Comparison of ENCODE assay signal across 17 cellular contexts in the genomic region with DNA sequence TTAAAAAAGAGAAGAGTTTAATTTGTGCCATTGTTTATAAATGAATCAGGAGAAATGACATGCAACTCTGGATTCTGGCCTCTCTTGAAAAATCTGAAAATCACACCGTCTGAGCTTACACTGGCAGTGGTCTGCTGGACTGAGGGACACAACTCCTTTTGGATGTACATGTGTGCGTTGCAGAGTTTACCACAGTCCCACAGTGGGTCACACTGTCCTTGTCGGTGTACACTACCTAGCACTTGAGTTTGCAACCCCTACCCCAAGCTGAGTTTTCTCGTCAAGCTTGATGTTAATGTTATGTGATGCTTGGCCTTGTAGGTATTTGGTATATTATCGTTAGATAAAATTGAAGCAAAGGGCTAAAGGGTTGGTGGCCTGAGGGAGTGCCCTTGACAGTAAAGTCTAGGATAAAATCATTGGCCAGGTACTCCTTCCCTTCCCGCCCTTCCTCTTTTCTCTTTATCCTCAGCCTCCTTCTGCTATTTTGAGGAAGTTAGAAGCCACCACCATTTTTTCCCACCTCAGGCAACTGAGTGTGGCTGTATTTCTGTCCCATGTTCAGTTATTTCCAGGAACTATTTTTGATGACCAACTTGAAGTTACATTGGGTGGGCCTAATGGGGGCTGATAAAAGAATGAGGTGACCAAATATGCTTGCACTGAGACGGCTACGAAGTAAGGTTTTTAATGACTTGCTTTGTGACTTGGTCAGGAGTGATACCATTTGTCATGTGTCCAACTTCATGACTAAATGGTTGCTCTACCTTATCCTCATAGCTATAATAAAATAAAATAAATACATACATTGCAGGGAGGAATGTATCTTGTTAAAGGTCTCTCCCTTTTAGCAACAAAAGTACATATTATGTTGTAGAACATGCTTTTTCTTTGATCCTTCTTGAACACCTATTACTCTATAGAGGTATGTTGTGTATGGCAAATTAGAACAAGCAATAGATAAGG. TPM values are rescaled to one million over a fixed set of nuclear protein-coding genes. Genes with fewer than 3 reads are reported as not detected.
DNase-seq lines count a peak whose midpoint lies in the region; ATAC-seq, FAIRE-seq and TF ChIP-seq lines count a peak whose summit lies in the region.
"Had no signal": no experiment of that assay in that cellular context is flagged by ENCODE, and none has a peak within 500 bp of the region (broad histone marks: within the 10 kb centered on the region; RNA-seq: fewer than 3 reads in every experiment).

No MANE protein-coding gene starts in this region.

- H3K27ac Mint-ChIP-seq in activated naive CD4-positive, alpha-beta T cell treated with anti-CD3 and anti-CD28 coated beads for 36 hours = peak overlapping the region; percentile 97
- peak overlapping the region; percentile 69 for H3K27ac Mint-ChIP-seq in stimulated activated naive B cell treated with anti-CD40 and anti-IgM and Interleukin-4, amounts not matched to agents 10 μg/mL and 1 μg/mL and 100 μg/mL, for 72 hours

- DNase-seq in activated naive CD4-positive, alpha-beta T cell treated with anti-CD3 and anti-CD28 coated beads for 36 hours = no peak
- DNase-seq in activated naive CD4-positive, alpha-beta T cell (lab: John Stamatoyannopoulos, UW) = no peak
- DNase-seq in SJSA1 (ENCODE audit: low read depth in 1 of 2, low spot score in 2 of 2) (no peak), GM12878 (ENCODE audit: low read depth, low spot score) (no peak), hepatic stellate cell (ENCODE audit: low spot score) (no peak), left cardiac atrium (no peak)
- no peak for DNase-seq in stimulated activated naive B cell treated with anti-CD40 and anti-IgM and Interleukin-4, amounts not matched to agents 10 μg/mL and 1 μg/mL and 100 μg/mL, for 72 hours
- DNase-seq: activated CD4-positive, alpha-beta T cell treated with anti-CD3 and anti-CD28 coated beads for 1 hour; activated naive CD8-positive, alpha-beta T cell treated with anti-CD3 and anti-CD28 coated beads, Interleukin-2, amount 10 ng/mL, durations not matched to agents 7 days and 5 days; DMS79; H7; mammary epithelial cell; NCI-H1105 treated with DMSO at 0.1 percent for 48 hours; NCI-H446 had no signal

- peaks cover 63% of the 10 kb centered on the region for H3K4me1 ChIP-seq in SJSA1 (replicated peaks)
- peaks cover 68% of the 10 kb centered on the region for H3K4me1 ChIP-seq in GM12878 (ENCODE audit: control insufficient read depth, insufficient read depth, low read length)

- intact Hi-C loops in activated naive CD4-positive, alpha-beta T cell treated with anti-CD3 and anti-CD28 coated beads for 36 hours (cut with micrococcal nuclease) = no loop called here
- intact Hi-C loops in GM12878 (cut with micrococcal nuclease; ENCODE audit: unreplicated experiment) = no loop called here
- intact Hi-C loops in left cardiac atrium (cut with DNase I) = loop anchor here in 1 of 2 donors (5.0 kb wide), 1 partner anchor 40 kb away; no protein-coding TSS in a partner anchor

- no peak for FAIRE-seq in GM12878 (lab: Jason Lieb, UNC)

- no peak for TF ChIP-seq RAD21 in GM12878 (IDR thresholded peaks at IDR 0.05; ENCODE audit: insufficient read depth, low read depth, low read length)

- no peak for TF ChIP-seq POLR2A in GM12878 (IDR thresholded peaks at IDR 0.05; ENCODE audit: low read depth, low read length)

- no peaks in the 10 kb centered on the region for H4K20me1 ChIP-seq in GM12878 (ENCODE audit: control insufficient read depth, insufficient read depth)

- 87% methylated on average over 8 of the region's 8 CpGs for WGBS in GM12878 (ENCODE audit: insufficient coverage, insufficient replicate concordance, low lambda C conversion rate, missing lambda C conversion rate)

- H3K4me3 ChIP-seq in SJSA1 (no peak overlapping the region), GM12878 (no peak overlapping the region)
- H3K4me3 ChIP-seq: coronary artery had no signal

- H3K79me2 ChIP-seq in GM12878 (ENCODE audit: control insufficient read depth, insufficient read depth, low read length) = peaks cover 97% of the 10 kb centered on the region

- H3K4me1 Mint-ChIP-seq in activated naive CD4-positive, alpha-beta T cell treated with anti-CD3 and anti-CD28 coated beads for 36 hours (ENCODE audit: low read depth) = peaks cover 67% of the 10 kb centered on the region
- peaks cover 50 to 65% of the 10 kb centered on the region in 2 donors for H3K4me1 Mint-ChIP-seq in stimulated activated naive B cell treated with anti-CD40 and anti-IgM and Interleukin-4, amounts not matched to agents 10 μg/mL and 1 μg/mL and 100 μg/mL, for 72 hours

- POLR2A ChIA-PET in GM12878 (lab: Charles Lee) = interaction anchor here (0.8 to 4.9 kb wide), 4 partner anchors 9 to 20 kb away, joined by 3 to 56 read pairs (median 8); a partner anchor contains a TSS

- no peaks in the 10 kb centered on the region for H3K27me3 Mint-ChIP-seq in activated naive CD4-positive, alpha-beta T cell treated with anti-CD3 and anti-CD28 coated beads for 36 hours (ENCODE audit: low read depth)
- no peaks in the 10 kb centered on the region for H3K27me3 Mint-ChIP-seq in stimulated activated naive B cell treated with anti-CD40 and anti-IgM and Interleukin-4, amounts not matched to agents 10 μg/mL and 1 μg/mL and 100 μg/mL, for 72 hours
- H3K27me3 Mint-ChIP-seq: activated naive CD8-positive, alpha-beta T cell treated with anti-CD3 and anti-CD28 coated beads, Interleukin-2, amount 10 ng/mL, durations not matched to agents 7 days and 5 days had no signal

- H3K4me2 ChIP-seq in GM12878 (ENCODE audit: control insufficient read depth, insufficient read depth) = peak overlapping the region; percentile 14; the same call in 1 of the 2 replicates

- H2AFZ ChIP-seq in GM12878 (ENCODE audit: control insufficient read depth, low read depth, low read length) = no peak overlapping the region
- H2AFZ ChIP-seq: parathyroid adenoma had no signal

- CTCF ChIA-PET in activated naive CD4-positive, alpha-beta T cell treated with anti-CD3 and anti-CD28 coated beads for 36 hours (lab: Charles Lee) = interaction anchor here (1.2 kb wide), 1 partner anchor 54 kb away, joined by 5 read pairs; no protein-coding TSS in a partner anchor
- CTCF ChIA-PET in GM12878 (lab: Yijun Ruan, JAX) = interaction anchor here (1.7 to 2.1 kb wide), 4 partner anchors 9 to 54 kb away, joined by 4 to 8 read pairs (median 6); no protein-coding TSS in a partner anchor

- SMC1A ChIA-PET in GM12878 (lab: Charles Lee; ENCODE audit: uncharacterized antibody, unreplicated experiment) = interaction anchor here (73.1 to 95.1 kb wide), 2 partner anchors 13 to 24 kb away, joined by 2799 read pairs; a partner anchor contains a TSS

- in situ Hi-C loops in GM12878 (cut with MboI) = loop anchor here (25.0 kb wide), 1 partner anchor 835 kb away; no protein-coding TSS in a partner anchor

- BruUV-seq in GM12878 (replicated peaks; lab: Mats Ljungman, UMichigan) = no TSS peak

- no peak overlapping the region for H3K9ac ChIP-seq in GM12878 (ENCODE audit: control insufficient read depth, insufficient read depth, low read length)
- H3K9ac ChIP-seq: parathyroid adenoma had no signal

- H3K36me3 Mint-ChIP-seq in activated naive CD4-positive, alpha-beta T cell treated with anti-CD3 and anti-CD28 coated beads for 36 hours (ENCODE audit: low read depth) = peaks cover 34% of the 10 kb centered on the region
- H3K36me3 Mint-ChIP-seq in stimulated activated naive B cell treated with anti-CD40 and anti-IgM and Interleukin-4, amounts not matched to agents 10 μg/mL and 1 μg/mL and 100 μg/mL, for 72 hours = peaks cover 38 to 43% of the 10 kb centered on the region in 2 donors

- RAD21 ChIA-PET in GM12878 (lab: Charles Lee; ENCODE audit: unreplicated experiment) = interaction anchor here (1.1 to 12.9 kb wide), 3 partner anchors 9 to 48 kb away, joined by 4 to 167 read pairs (median 40); no protein-coding TSS in a partner anchor

- H3K4me3 Mint-ChIP-seq in activated naive CD4-positive, alpha-beta T cell treated with anti-CD3 and anti-CD28 coated beads for 36 hours = no peak overlapping the region
- H3K4me3 Mint-ChIP-seq in stimulated activated naive B cell treated with anti-CD40 and anti-IgM and Interleukin-4, amounts not matched to agents 10 μg/mL and 1 μg/mL and 100 μg/mL, for 72 hours = no peak overlapping the region

- ATAC-seq in GM12878 (no peak), left cardiac atrium (no peak), HG02852 (IDR thresholded peaks at IDR 0.05; ENCODE audit: unreplicated experiment) (no peak)
- no peak for ATAC-seq in stimulated activated naive B cell treated with anti-CD40 and anti-IgM and Interleukin-4, amounts not matched to agents 10 μg/mL and 1 μg/mL and 100 μg/mL, for 72 hours (replicated peaks)

- H3K36me3 ChIP-seq in SJSA1 (peaks cover 27% of the 10 kb centered on the region), GM12878 (ENCODE audit: control insufficient read depth in 2 of 2, insufficient read depth in 2 of 2, low read length in 1 of 2) (peaks cover 0 to 8% of the 10 kb centered on the region in 2 experiments; a peak in 2 of 4 replicates)

- H3K9me3 Mint-ChIP-seq in activated naive CD4-positive, alpha-beta T cell treated with anti-CD3 and anti-CD28 coated beads for 36 hours = no peaks in the 10 kb centered on the region
- no peaks in the 10 kb centered on the region for H3K9me3 Mint-ChIP-seq in stimulated activated naive B cell treated with anti-CD40 and anti-IgM and Interleukin-4, amounts not matched to agents 10 μg/mL and 1 μg/mL and 100 μg/mL, for 72 hours
- H3K9me3 Mint-ChIP-seq: activated naive CD8-positive, alpha-beta T cell treated with anti-CD3 and anti-CD28 coated beads, Interleukin-2, amount 10 ng/mL, durations not matched to agents 7 days and 5 days had no signal

- no peaks in the 10 kb centered on the region for H3K9me3 ChIP-seq in SJSA1 (replicated peaks)
- H3K9me3 ChIP-seq in GM12878 (replicated peaks; ENCODE audit: control insufficient read depth, insufficient read depth, low read length) = no peaks in the 10 kb centered on the region

- TF ChIP-seq CTCF in GM12878 (IDR thresholded peaks at IDR 0.05 in 2 of 3, conservative IDR thresholded peaks at IDR 0.05 in 1 of 3; ENCODE audit: control insufficient read depth in 2 of 3, extremely low read depth in 1 of 3, insufficient read depth in 1 of 3, low read depth in 3 of 3, low read length in 3 of 3) = no peak

- H3K27ac ChIP-seq in SJSA1 = peak overlapping the region; percentile 78
- H3K27ac ChIP-seq in GM12878 (ENCODE audit: control insufficient read depth, insufficient read depth) = no peak overlapping the region
- H3K27ac ChIP-seq: coronary artery, parathyroid adenoma had no signal

- TF ChIP-seq EP300 in GM12878 (IDR thresholded peaks at IDR 0.05; ENCODE audit: borderline replicate concordance in 1 of 2, control insufficient read depth in 1 of 2, low read depth in 2 of 2, low read length in 2 of 2) = no peak

- H3K27me3 ChIP-seq in SJSA1 (replicated peaks) (no peaks in the 10 kb centered on the region), GM12878 (replicated peaks in 1 of 2; ENCODE audit: control insufficient read depth in 2 of 2, insufficient read depth in 2 of 2, low read length in 1 of 2) (no peaks in the 10 kb centered on the region)

RNA-seq across cellular contexts. Expression of a gene that starts 11.8 kb away (rescaled TPM):
- total RNA-seq in activated naive CD4-positive, alpha-beta T cell treated with anti-CD3 and anti-CD28 coated beads for 36 hours = 100 to 1,000 TPM; 111 to 119 TPM
- 61.1 and 71.3 TPM in 2 replicates for total RNA-seq in SJSA1 (2014; rRNA removed; shearing (Covaris generic))
- total RNA-seq in GM12878 (2013; cell fraction: nucleolus; rRNA removed) = 69.6 and 70.9 TPM in 2 replicates
- 61.1 and 66.4 TPM in 2 replicates for total RNA-seq in GM12878 (2014; rRNA removed)
- total RNA-seq in GM12878 (2014; rRNA removed; fragmentation: Illumina TruSeq; extraction: Trizol) = 45.9 and 47.0 TPM in 2 replicates
- 72.8 and 74.7 TPM in 2 replicates for total RNA-seq in GM12878 (2021)
- 32.2 TPM for polyA plus RNA-seq in GM12878 (2011; ENCODE audit: low read depth)
- 33.1 and 40.4 TPM in 2 replicates for polyA plus RNA-seq in GM12878 (2011; rRNA removed)
- 37.7 and 41.0 TPM in 2 replicates for polyA plus RNA-seq in GM12878 (2011; cell fraction: cytosol; rRNA removed)
- 52.3 and 57.0 TPM in 2 replicates for polyA plus RNA-seq in GM12878 (2011; cell fraction: nucleus; rRNA removed)
- 49.6 and 58.1 TPM in 2 replicates for polyA plus RNA-seq in GM12878 (2012)
- polyA plus RNA-seq in GM12878 (2014; fragmentation: Illumina TruSeq; extraction: Trizol) = 66.7 and 72.2 TPM in 2 replicates
- 10 to 100 TPM; 15.9 to 20.2 TPM for polyA plus RNA-seq in GM12878 (2014; fragmentation: Nextera tagmentation; extraction: Ambion mirVana)
- polyA plus RNA-seq in GM12878 (2014; rRNA removed) = 57.6 and 57.8 TPM in 2 replicates
- polyA plus RNA-seq in GM12878 (2016; fragmentation: Nextera tagmentation; extraction: Ambion mirVana) = 10 to 100 TPM; 37.7 to 40.8 TPM
- 29.8 and 31.8 TPM in 2 replicates for polyA minus RNA-seq in GM12878 (2011; rRNA and poly(A)+ RNA removed)
- 12.2 and 13.9 TPM in 2 replicates for polyA minus RNA-seq in GM12878 (2011; cell fraction: cytosol; rRNA and poly(A)+ RNA removed)
- polyA minus RNA-seq in GM12878 (2011; cell fraction: nucleus; rRNA and poly(A)+ RNA removed) = 10.9 and 16.2 TPM in 2 replicates
- 10 to 100 TPM; 22.8 to 40.4 TPM for total RNA-seq in left cardiac atrium
